ENCODE assay signal across 23 cellular contexts in genomic region chr9:90607701-90608122, GRCh38. TPM values are rescaled to one million over a fixed set of nuclear protein-coding genes. Genes with fewer than 3 reads are reported as not detected.
"Had no signal": no experiment of that assay in that cellular context is flagged by ENCODE, and none has a peak within 500 bp of the region (broad histone marks: within the 10 kb centered on the region; RNA-seq: fewer than 3 reads in every experiment).

No MANE protein-coding gene starts in this region.

- H3K27me3 ChIP-seq: cardiac muscle cell, thyroid gland, uterus had no signal

- H3K9me3 Mint-ChIP-seq: activated B cell treated with CpG ODN at 0.5 μM for 24 hours; activated CD4-positive, alpha-beta memory T cell treated with anti-CD3 and anti-CD28 coated beads for 36 hours; activated naive CD8-positive, alpha-beta T cell treated with anti-CD3 and anti-CD28 coated beads for 36 hours; activated T-helper 1 cell treated with anti-CD3 and anti-CD28 coated beads, Interleukin-12 subunit alpha, Interleukin-12 subunit beta, Interleukin-2, Interleukin-4 antibody, amounts not matched to agents 30 ng/mL and 10 ng/mL and 1 ng/mL, durations not matched to agents 14 hours and 24 hours and 36 hours; memory B cell; naive thymus-derived CD8-positive, alpha-beta T cell had no signal

- FAIRE-seq: keratinocyte had no signal

- H3K4me3 Mint-ChIP-seq: activated B cell treated with CpG ODN at 0.5 μM for 24 hours; activated CD4-positive, alpha-beta memory T cell treated with anti-CD3 and anti-CD28 coated beads for 36 hours; activated naive CD8-positive, alpha-beta T cell treated with anti-CD3 and anti-CD28 coated beads for 36 hours; activated T-helper 1 cell treated with anti-CD3 and anti-CD28 coated beads, Interleukin-12 subunit alpha, Interleukin-12 subunit beta, Interleukin-2, Interleukin-4 antibody, amounts not matched to agents 30 ng/mL and 10 ng/mL and 1 ng/mL, durations not matched to agents 14 hours and 24 hours and 36 hours; memory B cell; naive thymus-derived CD8-positive, alpha-beta T cell had no signal

- H3K27ac ChIP-seq: cardiac muscle cell, sigmoid colon, spleen, thyroid gland, uterus had no signal

- H3K27ac Mint-ChIP-seq: activated B cell treated with CpG ODN at 0.5 μM for 24 hours; activated CD4-positive, alpha-beta memory T cell treated with anti-CD3 and anti-CD28 coated beads for 36 hours; activated naive CD8-positive, alpha-beta T cell treated with anti-CD3 and anti-CD28 coated beads for 36 hours; activated T-helper 1 cell treated with anti-CD3 and anti-CD28 coated beads, Interleukin-12 subunit alpha, Interleukin-12 subunit beta, Interleukin-2, Interleukin-4 antibody, amounts not matched to agents 30 ng/mL and 10 ng/mL and 1 ng/mL, durations not matched to agents 14 hours and 24 hours and 36 hours; memory B cell; naive thymus-derived CD8-positive, alpha-beta T cell had no signal

- H3K4me1 ChIP-seq: sigmoid colon, spleen, thyroid gland, uterus had no signal

- DNase-seq: activated B cell treated with CpG ODN at 0.5 μM for 24 hours; activated CD4-positive, alpha-beta memory T cell treated with anti-CD3 and anti-CD28 coated beads for 36 hours; activated CD4-positive, alpha-beta T cell treated with anti-CD3 and anti-CD28 coated beads for 4 hours; activated naive CD4-positive, alpha-beta T cell; activated naive CD8-positive, alpha-beta T cell treated with anti-CD3 and anti-CD28 coated beads for 36 hours; activated T-cell treated with anti-CD3 and anti-CD28 coated beads for 4 hours; amniotic stem cell; foreskin fibroblast; hippocampal formation; left ventricle myocardium superior; naive thymus-derived CD8-positive, alpha-beta T cell; sigmoid colon; spleen; stimulated activated naive CD4-positive, alpha-beta T cell treated with Interleukin-2 at 50 U/mL for 16 hours; SW 1271; thyroid gland; uterus had no signal

- H3K4me3 ChIP-seq: cardiac muscle cell, sigmoid colon, spleen, thyroid gland, uterus had no signal

- ATAC-seq: left ventricle myocardium superior; naive thymus-derived CD8-positive, alpha-beta T cell had no signal

- H3K36me3 ChIP-seq: cardiac muscle cell, sigmoid colon, spleen, thyroid gland, uterus had no signal

- H3K4me1 Mint-ChIP-seq: activated B cell treated with CpG ODN at 0.5 μM for 24 hours; activated naive CD8-positive, alpha-beta T cell treated with anti-CD3 and anti-CD28 coated beads for 36 hours; memory B cell; naive thymus-derived CD8-positive, alpha-beta T cell had no signal

- H3K9me3 ChIP-seq: sigmoid colon, spleen, thyroid gland, uterus had no signal

- H3K36me3 Mint-ChIP-seq: activated CD4-positive, alpha-beta memory T cell treated with anti-CD3 and anti-CD28 coated beads for 36 hours; activated naive CD8-positive, alpha-beta T cell treated with anti-CD3 and anti-CD28 coated beads for 36 hours; memory B cell; naive thymus-derived CD8-positive, alpha-beta T cell had no signal

RNA-seq across cellular contexts. Expression of gene DIRAS2, which starts 34.9 kb away (rescaled TPM):
- total RNA-seq: activated B cell treated with CpG ODN at 0.5 μM for 24 hours; activated CD4-positive, alpha-beta memory T cell treated with anti-CD3 and anti-CD28 coated beads for 36 hours; activated naive CD8-positive, alpha-beta T cell treated with anti-CD3 and anti-CD28 coated beads for 36 hours; activated T-helper 1 cell treated with anti-CD3 and anti-CD28 coated beads, Interleukin-12 subunit alpha, Interleukin-12 subunit beta, Interleukin-2, Interleukin-4 antibody, amounts not matched to agents 30 ng/mL and 10 ng/mL and 1 ng/mL, durations not matched to agents 14 hours and 24 hours and 36 hours; left ventricle myocardium superior; naive thymus-derived CD8-positive, alpha-beta T cell; pulmonary artery endothelial cell; T-helper 2 cell treated with Interferon-gamma antibody and Interleukin-4, amounts not matched to agents 100 ng/mL and 5 ng/mL, for 36 hours had no signal
- polyA plus RNA-seq: keratinocyte; naive thymus-derived CD8-positive, alpha-beta T cell; spleen had no signal
